15 cellular contexts compared by ENCODE assay signal in the genomic region with DNA sequence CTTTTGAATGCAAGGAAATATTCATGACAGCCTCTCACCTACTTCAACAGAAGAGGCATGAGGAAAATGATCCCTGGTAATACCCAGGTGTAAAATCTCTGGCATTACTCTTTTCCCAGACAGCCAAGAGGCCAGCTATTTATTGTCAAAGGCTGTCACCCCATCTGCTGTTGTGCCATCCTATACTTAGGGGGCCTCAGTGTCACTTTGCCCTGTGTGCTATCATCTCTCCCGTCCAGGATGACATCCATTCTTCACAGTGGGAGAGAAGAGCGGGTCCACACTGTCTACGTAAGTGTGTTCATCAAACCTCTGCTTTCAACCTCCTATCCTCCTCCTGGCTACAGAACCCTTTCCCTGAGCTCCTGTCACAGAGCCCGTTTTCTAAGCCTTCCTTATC.
"Had no signal": no experiment of that assay in that cellular context is flagged by ENCODE, and none has a peak within 500 bp of the region (broad histone marks: within the 10 kb centered on the region; RNA-seq: fewer than 3 reads in every experiment).

No MANE protein-coding gene starts in this region.

- H3K27ac Mint-ChIP-seq: activated CD4-positive, alpha-beta T cell treated with anti-CD3 and anti-CD28 coated beads, Interleukin-2, amount 10 ng/mL, durations not matched to agents 7 days and 5 days; activated CD8-positive, alpha-beta T cell treated with anti-CD3 and anti-CD28 coated beads, Interleukin-2, amount 10 ng/mL, durations not matched to agents 7 days and 5 days; activated naive CD8-positive, alpha-beta T cell treated with anti-CD3 and anti-CD28 coated beads, Interleukin-2, amount 50 U/mL, for 24 hours; activated T-helper 1 cell treated with anti-CD3 and anti-CD28 coated beads, Interleukin-12 subunit alpha, Interleukin-12 subunit beta, Interleukin-2, Interleukin-4 antibody, amounts not matched to agents 30 ng/mL and 10 ng/mL and 1 ng/mL, durations not matched to agents 14 hours and 24 hours and 36 hours; mesothelial cell of epicardium; natural killer cell treated with Interleukin-12 subunit alpha and Interleukin-12 subunit beta and Interleukin-15 and Interleukin-18, amount 100 ng/mL, for 72 hours; stimulated activated naive CD8-positive, alpha-beta T cell treated with anti-CD3 and anti-CD28 coated beads, Interleukin-15, Interleukin-2, amounts not matched to agents 100 ng/mL and 50 ng/mL, for 24 hours had no signal

- H3K27me3 ChIP-seq: left lung, thyroid gland had no signal

- H3K36me3 ChIP-seq: left lung, thyroid gland had no signal

- H3K27ac ChIP-seq: left lung, parathyroid adenoma, thyroid gland had no signal

- H3K4me1 ChIP-seq: parathyroid adenoma had no signal

- ATAC-seq: activated CD8-positive, alpha-beta T cell treated with anti-CD3 and anti-CD28 coated beads, Interleukin-2, amount 10 ng/mL, durations not matched to agents 7 days and 5 days; activated naive CD8-positive, alpha-beta T cell treated with anti-CD3 and anti-CD28 coated beads, Interleukin-2, amount 50 U/mL, for 24 hours; left lung; natural killer cell treated with Interleukin-12 subunit alpha and Interleukin-12 subunit beta and Interleukin-15 and Interleukin-18, amount 100 ng/mL, for 72 hours; right cardiac atrium had no signal

- H3K9me3 ChIP-seq: left lung, thyroid gland had no signal

- DNase-seq: activated CD4-positive, alpha-beta T cell treated with anti-CD3 and anti-CD28 coated beads, Interleukin-2, amount 10 ng/mL, durations not matched to agents 7 days and 5 days; activated CD4-positive, CD25-positive, alpha-beta regulatory T cell treated with anti-CD3 and anti-CD28 coated beads, Interleukin-2, amount 50 U/mL, for 72 hours; activated CD8-positive, alpha-beta T cell treated with anti-CD3 and anti-CD28 coated beads, Interleukin-2, amount 10 ng/mL, durations not matched to agents 7 days and 5 days; activated gamma-delta T cell; activated naive CD4-positive, alpha-beta T cell treated with anti-CD3 and anti-CD28 coated beads, Interleukin-2, amount 50 U/mL, for 16 hours; activated naive CD8-positive, alpha-beta T cell treated with anti-CD3 and anti-CD28 coated beads, Interleukin-2, amount 50 U/mL, for 24 hours; left lung; right cardiac atrium; substantia nigra; thyroid gland had no signal

- H3K4me3 ChIP-seq: left lung, thyroid gland had no signal

- H3K36me3 Mint-ChIP-seq: mesothelial cell of epicardium; natural killer cell treated with Interleukin-12 subunit alpha and Interleukin-12 subunit beta and Interleukin-15 and Interleukin-18, amount 100 ng/mL, for 72 hours had no signal

- H3K27me3 Mint-ChIP-seq: activated CD4-positive, alpha-beta T cell treated with anti-CD3 and anti-CD28 coated beads, Interleukin-2, amount 10 ng/mL, durations not matched to agents 7 days and 5 days; activated naive CD8-positive, alpha-beta T cell treated with anti-CD3 and anti-CD28 coated beads, Interleukin-2, amount 50 U/mL, for 24 hours; natural killer cell treated with Interleukin-12 subunit alpha and Interleukin-12 subunit beta and Interleukin-15 and Interleukin-18, amount 100 ng/mL, for 72 hours; stimulated activated naive CD8-positive, alpha-beta T cell treated with anti-CD3 and anti-CD28 coated beads, Interleukin-15, Interleukin-2, amounts not matched to agents 100 ng/mL and 50 ng/mL, for 24 hours had no signal

- H3K4me1 Mint-ChIP-seq: activated CD4-positive, alpha-beta T cell treated with anti-CD3 and anti-CD28 coated beads, Interleukin-2, amount 10 ng/mL, durations not matched to agents 7 days and 5 days; activated naive CD8-positive, alpha-beta T cell treated with anti-CD3 and anti-CD28 coated beads, Interleukin-2, amount 50 U/mL, for 24 hours had no signal

- H3K4me3 Mint-ChIP-seq: activated CD4-positive, alpha-beta T cell treated with anti-CD3 and anti-CD28 coated beads, Interleukin-2, amount 10 ng/mL, durations not matched to agents 7 days and 5 days; activated CD8-positive, alpha-beta T cell treated with anti-CD3 and anti-CD28 coated beads, Interleukin-2, amount 10 ng/mL, durations not matched to agents 7 days and 5 days; activated naive CD8-positive, alpha-beta T cell treated with anti-CD3 and anti-CD28 coated beads, Interleukin-2, amount 50 U/mL, for 24 hours; activated T-helper 1 cell treated with anti-CD3 and anti-CD28 coated beads, Interleukin-12 subunit alpha, Interleukin-12 subunit beta, Interleukin-2, Interleukin-4 antibody, amounts not matched to agents 30 ng/mL and 10 ng/mL and 1 ng/mL, durations not matched to agents 14 hours and 24 hours and 36 hours; mesothelial cell of epicardium; natural killer cell treated with Interleukin-12 subunit alpha and Interleukin-12 subunit beta and Interleukin-15 and Interleukin-18, amount 100 ng/mL, for 72 hours; stimulated activated naive CD8-positive, alpha-beta T cell treated with anti-CD3 and anti-CD28 coated beads, Interleukin-15, Interleukin-2, amounts not matched to agents 100 ng/mL and 50 ng/mL, for 24 hours had no signal

- H3K9me3 Mint-ChIP-seq: activated CD4-positive, alpha-beta T cell treated with anti-CD3 and anti-CD28 coated beads, Interleukin-2, amount 10 ng/mL, durations not matched to agents 7 days and 5 days; activated naive CD8-positive, alpha-beta T cell treated with anti-CD3 and anti-CD28 coated beads, Interleukin-2, amount 50 U/mL, for 24 hours; activated T-helper 1 cell treated with anti-CD3 and anti-CD28 coated beads, Interleukin-12 subunit alpha, Interleukin-12 subunit beta, Interleukin-2, Interleukin-4 antibody, amounts not matched to agents 30 ng/mL and 10 ng/mL and 1 ng/mL, durations not matched to agents 14 hours and 24 hours and 36 hours; mesothelial cell of epicardium; natural killer cell treated with Interleukin-12 subunit alpha and Interleukin-12 subunit beta and Interleukin-15 and Interleukin-18, amount 100 ng/mL, for 72 hours; stimulated activated naive CD8-positive, alpha-beta T cell treated with anti-CD3 and anti-CD28 coated beads, Interleukin-15, Interleukin-2, amounts not matched to agents 100 ng/mL and 50 ng/mL, for 24 hours had no signal
